In genomic region chr2:120831891-120832290, GRCh38 we compare ENCODE assay signal across 23 cellular contexts.
A peak's percentile ranks its signal among the peaks of the same experiment; 100 is the strongest.
DNase-seq lines count a peak whose midpoint lies in the region; ATAC-seq and TF ChIP-seq lines count a peak whose summit lies in the region.
"Had no signal": no experiment of that assay in that cellular context is flagged by ENCODE, and none has a peak within 500 bp of the region (broad histone marks: within the 10 kb centered on the region; RNA-seq: fewer than 3 reads in every experiment).

No MANE protein-coding gene starts in this region.

- TF ChIP-seq CTCF in natural killer cell (IDR thresholded peaks at IDR 0.05) (no peak), left lung (IDR thresholded peaks at IDR 0.05) (no peak), lower leg skin (IDR thresholded peaks at IDR 0.05) (no peak)

- H3K9me3 ChIP-seq in left lung = no peaks in the 10 kb centered on the region
- H3K9me3 ChIP-seq: Caco-2, SJCRH30 had no signal

- H3K4me1 Mint-ChIP-seq in natural killer cell treated with Interleukin-12 subunit alpha and Interleukin-12 subunit beta and Interleukin-15 and Interleukin-18, amount 100 ng/mL, for 72 hours (ENCODE audit: low read depth in 2 of 2) = no peaks in the 10 kb centered on the region
- no peaks in the 10 kb centered on the region for H3K4me1 Mint-ChIP-seq in natural killer cell

- DNase-seq in natural killer cell treated with Interleukin-12 subunit alpha and Interleukin-12 subunit beta and Interleukin-15 and Interleukin-18, amount 100 ng/mL, for 72 hours (ENCODE audit: low spot score) = peak; percentile 46
- DNase-seq in natural killer cell (no peak), left lung (peak; percentile 25 to 28), sciatic nerve (ENCODE audit: low spot score) (peak; percentile 35), lower leg skin (ENCODE audit: low spot score in 2 of 2) (no peak), H4 (ENCODE audit: low spot score) (no peak)
- DNase-seq in activated CD4-positive, alpha-beta T cell treated with anti-CD3 and anti-CD28 coated beads, Interleukin-2, amount 50 U/mL, for 1 hour = no peak
- DNase-seq: Caco-2; CD8-positive, alpha-beta T cell; DMS79 treated with DMSO at 0.1 percent for 48 hours; NCI-H1048; NCI-H1417; NCI-H1694; NCI-H2081; NCI-H2171 treated with DMSO at 0.1 percent for 48 hours; NCI-H345; NCI-H510A treated with DMSO at 0.1 percent for 48 hours; NCI-H774; NK-92 treated with Interleukin-12 subunit alpha and Interleukin-12 subunit beta, amount 100 ng/mL, for 24 hours; PC-3; SJCRH30 had no signal

- H3K27ac ChIP-seq in left lung = no peak overlapping the region
- H3K27ac ChIP-seq: C4-2B, SJCRH30 had no signal

- ATAC-seq in natural killer cell treated with Interleukin-12 subunit alpha and Interleukin-12 subunit beta and Interleukin-15 and Interleukin-18, amount 100 ng/mL, for 72 hours = no peak
- ATAC-seq in natural killer cell (no peak), left lung (no peak), sciatic nerve (no peak)
- ATAC-seq: CD8-positive, alpha-beta T cell; PC-3; SK-N-SH treated with all-trans-retinoic acid at 6 μM for 48 hours had no signal

- no peaks in the 10 kb centered on the region for H3K9me3 Mint-ChIP-seq in natural killer cell treated with Interleukin-12 subunit alpha and Interleukin-12 subunit beta and Interleukin-15 and Interleukin-18, amount 100 ng/mL, for 72 hours
- no peaks in the 10 kb centered on the region for H3K9me3 Mint-ChIP-seq in natural killer cell
- H3K9me3 Mint-ChIP-seq: CD8-positive, alpha-beta T cell had no signal

- H3K4me3 ChIP-seq in left lung (no peak overlapping the region), lower leg skin (ENCODE audit: low read depth, poor library complexity, severe bottlenecking) (no peak overlapping the region)
- H3K4me3 ChIP-seq: SJCRH30 had no signal

- intact Hi-C loops in natural killer cell (cut with micrococcal nuclease) (no loop called here), left lung (cut with DNase I) (no loop called here), sciatic nerve (cut with DNase I) (no loop called here), lower leg skin (cut with DNase I; ENCODE audit: low total_unique reads) (no loop called here)

- no peak for TF ChIP-seq POLR2A in lower leg skin (IDR thresholded peaks at IDR 0.05)

- no peaks in the 10 kb centered on the region for H3K27me3 ChIP-seq in left lung
- H3K27me3 ChIP-seq: SJCRH30 had no signal

- no peak overlapping the region for H3K4me3 Mint-ChIP-seq in natural killer cell treated with Interleukin-12 subunit alpha and Interleukin-12 subunit beta and Interleukin-15 and Interleukin-18, amount 100 ng/mL, for 72 hours
- no peak overlapping the region for H3K4me3 Mint-ChIP-seq in natural killer cell
- H3K4me3 Mint-ChIP-seq: CD8-positive, alpha-beta T cell had no signal

- WGBS in lower leg skin, 2 donors = 99% methylated on average over 6 of the region's 6 CpGs

- H3K4me1 ChIP-seq in left lung = no peaks in the 10 kb centered on the region
- H3K4me1 ChIP-seq: Caco-2 had no signal

- H3K36me3 Mint-ChIP-seq in natural killer cell treated with Interleukin-12 subunit alpha and Interleukin-12 subunit beta and Interleukin-15 and Interleukin-18, amount 100 ng/mL, for 72 hours = no peaks in the 10 kb centered on the region
- H3K36me3 Mint-ChIP-seq in natural killer cell = no peaks in the 10 kb centered on the region
- H3K36me3 Mint-ChIP-seq: CD8-positive, alpha-beta T cell had no signal

- H3K36me3 ChIP-seq in left lung = no peaks in the 10 kb centered on the region
- H3K36me3 ChIP-seq: SJCRH30 had no signal

- H3K27ac Mint-ChIP-seq in natural killer cell treated with Interleukin-12 subunit alpha and Interleukin-12 subunit beta and Interleukin-15 and Interleukin-18, amount 100 ng/mL, for 72 hours = no peak overlapping the region
- H3K27ac Mint-ChIP-seq in natural killer cell = no peak overlapping the region
- H3K27ac Mint-ChIP-seq: CD8-positive, alpha-beta T cell had no signal

- peaks cover 0 to 2% of the 10 kb centered on the region in 2 donors for H3K27me3 Mint-ChIP-seq in natural killer cell treated with Interleukin-12 subunit alpha and Interleukin-12 subunit beta and Interleukin-15 and Interleukin-18, amount 100 ng/mL, for 72 hours
- H3K27me3 Mint-ChIP-seq in natural killer cell (ENCODE audit: low read depth in 2 of 2) = no peaks in the 10 kb centered on the region

Comparison
In these comparisons a context has a peak if more than half of its experiments do, and no peak if none do; other contexts are left out.
1. DNase-seq: peak in natural killer cell treated with Interleukin-12 subunit alpha and Interleukin-12 subunit beta and Interleukin-15 and Interleukin-18, amount 100 ng/mL, for 72 hours (single experiment), left lung (2 of 2) and sciatic nerve (single experiment); none in natural killer cell (single experiment), lower leg skin (0 of 2), H4 (single experiment) and activated CD4-positive, alpha-beta T cell treated with anti-CD3 and anti-CD28 coated beads, Interleukin-2, amount 50 U/mL, for 1 hour (single experiment).